2 cellular contexts compared by ENCODE assay signal in the genomic region with DNA sequence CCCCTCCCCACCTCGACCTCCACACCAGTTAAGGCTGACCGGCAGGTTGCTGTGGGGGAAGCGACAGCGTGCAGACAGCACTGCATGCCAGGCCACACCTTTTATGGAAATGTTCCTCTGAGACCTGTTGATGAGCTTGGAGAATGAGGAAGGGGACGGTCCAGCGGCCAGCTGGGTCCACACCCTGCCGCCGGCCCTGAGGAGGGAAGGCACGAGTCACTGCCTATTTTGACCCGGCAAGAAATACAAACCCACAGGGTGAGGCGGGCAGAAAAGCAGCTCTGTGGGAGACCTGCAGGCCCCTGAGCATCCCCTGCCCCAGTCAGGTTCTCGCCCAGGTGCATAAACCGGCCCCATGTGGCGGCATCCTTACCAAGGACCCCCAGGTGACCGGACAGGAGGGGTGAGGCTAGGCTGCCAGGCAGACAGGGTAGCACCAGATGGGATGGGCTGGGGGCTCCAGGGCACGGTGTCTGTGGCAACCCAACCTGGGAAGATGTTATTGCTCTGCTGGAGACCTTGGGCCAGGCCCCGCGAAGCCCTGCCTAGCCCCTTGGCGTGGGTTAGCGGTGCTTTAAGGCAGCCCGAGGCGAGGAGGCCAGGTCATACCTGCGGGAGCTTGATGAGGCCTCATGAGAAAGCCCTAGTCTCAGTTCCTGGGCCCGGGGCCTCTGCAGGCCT.
TF ChIP-seq lines count a peak whose summit lies in the region.

No MANE protein-coding gene starts in this region.

TF ChIP-seq in GM23338, 12 proteins besides CTCF, POLR2A, EP300 and RAD21:
- TF ChIP-seq NANOG (IDR thresholded peaks at IDR 0.05; ENCODE audit: borderline replicate concordance): no peak
- no peak for TF ChIP-seq ZNF331 (CRISPR knock-in tag; IDR thresholded peaks at IDR 0.05; ENCODE audit: low read depth)
- TF ChIP-seq CREB1 (CRISPR knock-in tag; IDR thresholded peaks at IDR 0.05; ENCODE audit: low read depth): no peak
- TF ChIP-seq ZNF114 (CRISPR knock-in tag; IDR thresholded peaks at IDR 0.05): no peak
- no peak for TF ChIP-seq POLR2AphosphoS5 (IDR thresholded peaks at IDR 0.05; ENCODE audit: low read depth)
- TF ChIP-seq, protein P1, sequence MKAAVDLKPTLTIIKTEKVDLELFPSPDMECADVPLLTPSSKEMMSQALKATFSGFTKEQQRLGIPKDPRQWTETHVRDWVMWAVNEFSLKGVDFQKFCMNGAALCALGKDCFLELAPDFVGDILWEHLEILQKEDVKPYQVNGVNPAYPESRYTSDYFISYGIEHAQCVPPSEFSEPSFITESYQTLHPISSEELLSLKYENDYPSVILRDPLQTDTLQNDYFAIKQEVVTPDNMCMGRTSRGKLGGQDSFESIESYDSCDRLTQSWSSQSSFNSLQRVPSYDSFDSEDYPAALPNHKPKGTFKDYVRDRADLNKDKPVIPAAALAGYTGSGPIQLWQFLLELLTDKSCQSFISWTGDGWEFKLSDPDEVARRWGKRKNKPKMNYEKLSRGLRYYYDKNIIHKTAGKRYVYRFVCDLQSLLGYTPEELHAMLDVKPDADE (IDR thresholded peaks at IDR 0.05): no peak
- TF ChIP-seq EZH2 (IDR thresholded peaks at IDR 0.05; ENCODE audit: low read depth, unreplicated experiment): no peak

TF ChIP-seq in WTC11, 78 proteins besides CTCF, POLR2A, EP300 and RAD21:
- no peak for TF ChIP-seq ZNF263 (CRISPR knock-in tag; IDR thresholded peaks at IDR 0.05; ENCODE audit: low read depth)
- TF ChIP-seq, protein P2, sequence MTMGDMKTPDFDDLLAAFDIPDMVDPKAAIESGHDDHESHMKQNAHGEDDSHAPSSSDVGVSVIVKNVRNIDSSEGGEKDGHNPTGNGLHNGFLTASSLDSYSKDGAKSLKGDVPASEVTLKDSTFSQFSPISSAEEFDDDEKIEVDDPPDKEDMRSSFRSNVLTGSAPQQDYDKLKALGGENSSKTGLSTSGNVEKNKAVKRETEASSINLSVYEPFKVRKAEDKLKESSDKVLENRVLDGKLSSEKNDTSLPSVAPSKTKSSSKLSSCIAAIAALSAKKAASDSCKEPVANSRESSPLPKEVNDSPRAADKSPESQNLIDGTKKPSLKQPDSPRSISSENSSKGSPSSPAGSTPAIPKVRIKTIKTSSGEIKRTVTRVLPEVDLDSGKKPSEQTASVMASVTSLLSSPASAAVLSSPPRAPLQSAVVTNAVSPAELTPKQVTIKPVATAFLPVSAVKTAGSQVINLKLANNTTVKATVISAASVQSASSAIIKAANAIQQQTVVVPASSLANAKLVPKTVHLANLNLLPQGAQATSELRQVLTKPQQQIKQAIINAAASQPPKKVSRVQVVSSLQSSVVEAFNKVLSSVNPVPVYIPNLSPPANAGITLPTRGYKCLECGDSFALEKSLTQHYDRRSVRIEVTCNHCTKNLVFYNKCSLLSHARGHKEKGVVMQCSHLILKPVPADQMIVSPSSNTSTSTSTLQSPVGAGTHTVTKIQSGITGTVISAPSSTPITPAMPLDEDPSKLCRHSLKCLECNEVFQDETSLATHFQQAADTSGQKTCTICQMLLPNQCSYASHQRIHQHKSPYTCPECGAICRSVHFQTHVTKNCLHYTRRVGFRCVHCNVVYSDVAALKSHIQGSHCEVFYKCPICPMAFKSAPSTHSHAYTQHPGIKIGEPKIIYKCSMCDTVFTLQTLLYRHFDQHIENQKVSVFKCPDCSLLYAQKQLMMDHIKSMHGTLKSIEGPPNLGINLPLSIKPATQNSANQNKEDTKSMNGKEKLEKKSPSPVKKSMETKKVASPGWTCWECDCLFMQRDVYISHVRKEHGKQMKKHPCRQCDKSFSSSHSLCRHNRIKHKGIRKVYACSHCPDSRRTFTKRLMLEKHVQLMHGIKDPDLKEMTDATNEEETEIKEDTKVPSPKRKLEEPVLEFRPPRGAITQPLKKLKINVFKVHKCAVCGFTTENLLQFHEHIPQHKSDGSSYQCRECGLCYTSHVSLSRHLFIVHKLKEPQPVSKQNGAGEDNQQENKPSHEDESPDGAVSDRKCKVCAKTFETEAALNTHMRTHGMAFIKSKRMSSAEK (CRISPR knock-in tag; IDR thresholded peaks at IDR 0.05; ENCODE audit: borderline replicate concordance): no peak
- TF ChIP-seq SP1 (CRISPR knock-in tag; conservative IDR thresholded peaks at IDR 0.05): no peak
- TF ChIP-seq NFYB (CRISPR knock-in tag; conservative IDR thresholded peaks at IDR 0.05; ENCODE audit: low read depth): no peak
- no peak for TF ChIP-seq ZNF232 (CRISPR knock-in tag; IDR thresholded peaks at IDR 0.05)
- no peak for TF ChIP-seq NR1H2 (CRISPR knock-in tag; IDR thresholded peaks at IDR 0.05)
- TF ChIP-seq, protein P3, sequence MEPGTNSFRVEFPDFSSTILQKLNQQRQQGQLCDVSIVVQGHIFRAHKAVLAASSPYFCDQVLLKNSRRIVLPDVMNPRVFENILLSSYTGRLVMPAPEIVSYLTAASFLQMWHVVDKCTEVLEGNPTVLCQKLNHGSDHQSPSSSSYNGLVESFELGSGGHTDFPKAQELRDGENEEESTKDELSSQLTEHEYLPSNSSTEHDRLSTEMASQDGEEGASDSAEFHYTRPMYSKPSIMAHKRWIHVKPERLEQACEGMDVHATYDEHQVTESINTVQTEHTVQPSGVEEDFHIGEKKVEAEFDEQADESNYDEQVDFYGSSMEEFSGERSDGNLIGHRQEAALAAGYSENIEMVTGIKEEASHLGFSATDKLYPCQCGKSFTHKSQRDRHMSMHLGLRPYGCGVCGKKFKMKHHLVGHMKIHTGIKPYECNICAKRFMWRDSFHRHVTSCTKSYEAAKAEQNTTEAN (CRISPR knock-in tag; IDR thresholded peaks at IDR 0.05): no peak
- TF ChIP-seq ELF4 (CRISPR knock-in tag; IDR thresholded peaks at IDR 0.05; ENCODE audit: low read depth): no peak
- TF ChIP-seq, protein P4, sequence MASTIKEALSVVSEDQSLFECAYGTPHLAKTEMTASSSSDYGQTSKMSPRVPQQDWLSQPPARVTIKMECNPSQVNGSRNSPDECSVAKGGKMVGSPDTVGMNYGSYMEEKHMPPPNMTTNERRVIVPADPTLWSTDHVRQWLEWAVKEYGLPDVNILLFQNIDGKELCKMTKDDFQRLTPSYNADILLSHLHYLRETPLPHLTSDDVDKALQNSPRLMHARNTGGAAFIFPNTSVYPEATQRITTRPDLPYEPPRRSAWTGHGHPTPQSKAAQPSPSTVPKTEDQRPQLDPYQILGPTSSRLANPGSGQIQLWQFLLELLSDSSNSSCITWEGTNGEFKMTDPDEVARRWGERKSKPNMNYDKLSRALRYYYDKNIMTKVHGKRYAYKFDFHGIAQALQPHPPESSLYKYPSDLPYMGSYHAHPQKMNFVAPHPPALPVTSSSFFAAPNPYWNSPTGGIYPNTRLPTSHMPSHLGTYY (CRISPR knock-in tag; IDR thresholded peaks at IDR 0.05): no peak
- no peak for TF ChIP-seq MYBL2 (CRISPR knock-in tag; IDR thresholded peaks at IDR 0.05)
TF ChIP-seq in WTC11: peak in this region for 0.
